Comparison of ENCODE assay signal across 8 cellular contexts in genomic region chr9:133040892-133041479, GRCh38. TPM values are rescaled to one million over a fixed set of nuclear protein-coding genes. Genes with fewer than 3 reads are reported as not detected.
DNase-seq lines count a peak whose midpoint lies in the region; ATAC-seq, FAIRE-seq and TF ChIP-seq lines count a peak whose summit lies in the region.
"Not testable (repeated sequence)": the region's sequence is repeated elsewhere in the genome, so short reads cannot be mapped to it uniquely, and the experiment has no call there.

No MANE protein-coding gene starts in this region.

- WGBS in A549 (ENCODE audit: missing lambda C conversion rate) = 76% methylated on average over 12 of the region's 12 CpGs
- 89% methylated on average over 12 of the region's 12 CpGs for WGBS in liver
- 85 to 90% (median 88%) methylated on average over 12 of the region's 12 CpGs for WGBS in small intestine, 3 donors

- POLR2A ChIA-PET in A549 (lab: Yijun Ruan, JAX) = interaction anchor here (1.5 kb wide), 1 partner anchor 11 kb away, joined by 6 read pairs; the partner anchor contains the start of gene GTF3C5

- not testable (repeated sequence) for ATAC-seq in A549

- not testable (repeated sequence) for TF ChIP-seq EP300 in A549 (IDR thresholded peaks at IDR 0.05)

- DNase-seq in A549 (ENCODE audit: low read depth in 1 of 2, low spot score in 1 of 2) (peak in 1 of 2 experiments; percentile 49), NB4 (ENCODE audit: low read depth) (peak; percentile 51), T follicular helper cell (ENCODE audit: low read depth) (peak; percentile 11), erythroblast (lab: John Stamatoyannopoulos, UW) (peak; percentile 58 to 59), small intestine (peak; percentile 49)
- DNase-seq in GM10266 (ENCODE audit: extremely low spot score) = not testable (repeated sequence)
- DNase-seq in activated naive CD4-positive, alpha-beta T cell treated with Interleukin-2 at 50 U/mL for 16 hours = peak; percentile 53

- H3K9ac ChIP-seq in liver (ENCODE audit: low read depth in 1 of 2, low read length in 2 of 2) = not testable (repeated sequence)

- H3K4me2 ChIP-seq in A549 = not testable (repeated sequence)

- H3K27ac ChIP-seq in A549; liver (ENCODE audit: low read depth in 1 of 2, low read length in 2 of 2); small intestine (ENCODE audit: low read depth in 1 of 2, low read length in 1 of 2): not testable (repeated sequence)

- not testable (repeated sequence) for FAIRE-seq in A549 (lab: Jason Lieb, UNC); small intestine (lab: Jason Lieb, UNC)

- not testable (repeated sequence) for H3K27me3 ChIP-seq in liver (ENCODE audit: control insufficient read depth in 4 of 4, insufficient read depth in 4 of 4, low read length in 3 of 4); small intestine (ENCODE audit: control insufficient read depth in 2 of 2, insufficient read depth in 2 of 2, low read length in 2 of 2)

- TF ChIP-seq CTCF in A549 (IDR thresholded peaks at IDR 0.05) (peak; percentile 47), GM10266 (IDR thresholded peaks at IDR 0.05; ENCODE audit: control insufficient read depth, insufficient read depth, low read depth, missing control alignments) (peak; percentile 61), NB4 (IDR thresholded peaks at IDR 0.05; ENCODE audit: low read depth, low read length) (peak; percentile 56), liver (IDR thresholded peaks at IDR 0.05; ENCODE audit: low read depth, low read length, missing input control) (peak; percentile 30)

- not testable (repeated sequence) for TF ChIP-seq POLR2A in A549 (IDR thresholded peaks at IDR 0.05; ENCODE audit: low read length); NB4 (IDR thresholded peaks at IDR 0.05; ENCODE audit: extremely low read depth, insufficient read length); erythroblast (IDR thresholded peaks at IDR 0.05; ENCODE audit: low read length)

- peaks cover 1 to 38% (median 18%) of the 10 kb centered on the region in 4 donors for H3K36me3 ChIP-seq in liver (ENCODE audit: control insufficient read depth in 4 of 4, insufficient read depth in 3 of 4, low read depth in 1 of 4, low read length in 3 of 4)
- H3K36me3 ChIP-seq in small intestine (ENCODE audit: control insufficient read depth in 2 of 2, insufficient read depth in 2 of 2, low read length in 2 of 2) = peaks cover 12 to 13% of the 10 kb centered on the region in 2 donors

- CTCF ChIA-PET in A549 (lab: Yijun Ruan, JAX) = interaction anchor here (0.8 to 4.4 kb wide), 11 partner anchors 8 to 114 kb away, joined by 3 to 24 read pairs (median 4); partner anchors contain the start of gene GTF3C5

- not testable (repeated sequence) for H3K4me3 ChIP-seq in A549; NB4 (ENCODE audit: low read depth, low read length); liver (ENCODE audit: low read depth in 1 of 3, low read length in 3 of 3); small intestine (ENCODE audit: low read depth in 1 of 2, low read length in 2 of 2)

- not testable (repeated sequence) for H3K9me3 ChIP-seq in A549; liver (ENCODE audit: control insufficient read depth in 4 of 4, low read length in 3 of 4); small intestine (ENCODE audit: control insufficient read depth, low read depth)

- TF ChIP-seq RAD21 in A549 (conservative IDR thresholded peaks at IDR 0.05 in 1 of 2, IDR thresholded peaks at IDR 0.05 in 1 of 2) = peak; percentile 39 to 54; a peak in 4 of 5 replicates
- TF ChIP-seq RAD21 in liver (IDR thresholded peaks at IDR 0.05) = peak; percentile 67 to 71

- not testable (repeated sequence) for H3K4me1 ChIP-seq in A549; liver (ENCODE audit: control insufficient read depth in 4 of 4, insufficient read depth in 4 of 4, low read length in 3 of 4); small intestine (ENCODE audit: control insufficient read depth in 2 of 2, insufficient read depth in 1 of 2, low read depth in 1 of 2, low read length in 1 of 2)

TF ChIP-seq in A549, 52 proteins besides CTCF, POLR2A, EP300 and RAD21:
- peak; percentile 35; the same call in 2 of the 3 replicates for TF ChIP-seq SMC3 (IDR thresholded peaks at IDR 0.05)

RNA-seq across cellular contexts. Expression of gene GTF3C5, which starts 10.2 kb away (rescaled TPM):
- polyA plus RNA-seq in A549 (2011; rRNA removed) (57.2 and 57.4 TPM in 2 replicates), A549 (2017; fragmentation: RNase III; extraction: RNeasy Plus Mini Kit Qiagen cat#74134 plus additional on column Dnase treatment) (77.9 to 83.9 TPM (median 80.3 TPM) in 3 replicates), liver (10 to 100 TPM; 13.2 to 15.5 TPM), small intestine (10 to 100 TPM; 37.3 to 54.6 (median 47.3) TPM)
- 68.0 and 70.7 TPM in 2 replicates for polyA plus RNA-seq in A549 (2012; cell fraction: cytosol; rRNA removed)
- polyA plus RNA-seq in A549 (2012; cell fraction: nucleus; rRNA removed) = 155 and 169 TPM in 2 replicates
- polyA minus RNA-seq in A549 (2011; rRNA and poly(A)+ RNA removed) = 76.4 and 82.9 TPM in 2 replicates
- total RNA-seq in liver = 10 to 100 TPM; 20.9 to 26.2 TPM

RNA-seq across cellular contexts. Expression of gene CEL, which starts 20.8 kb away (rescaled TPM):
- 0.23 and 0.28 TPM in 2 replicates for polyA plus RNA-seq in A549 (2011; rRNA removed)
- 0.63 and 0.75 TPM in 2 replicates for polyA plus RNA-seq in A549 (2012; cell fraction: cytosol; rRNA removed)
- 5.7 TPM in 2 replicates for polyA plus RNA-seq in A549 (2012; cell fraction: nucleus; rRNA removed)
- 0.68 to 0.87 TPM (median 0.87 TPM) in 3 replicates for polyA plus RNA-seq in A549 (2017; fragmentation: RNase III; extraction: RNeasy Plus Mini Kit Qiagen cat#74134 plus additional on column Dnase treatment)
- polyA minus RNA-seq in A549 (2011; rRNA and poly(A)+ RNA removed) = 0.19 and 0.29 TPM in 2 replicates
- total RNA-seq in liver = under 1 TPM; 0.09 to 0.25 TPM
- under 1 TPM in 1 of 2 donors, not detected in 1; 0.08 TPM for polyA plus RNA-seq in liver
- 1 to 10 TPM; 2.8 to 7.4 (median 3.2) TPM for polyA plus RNA-seq in small intestine
